In the genomic region with DNA sequence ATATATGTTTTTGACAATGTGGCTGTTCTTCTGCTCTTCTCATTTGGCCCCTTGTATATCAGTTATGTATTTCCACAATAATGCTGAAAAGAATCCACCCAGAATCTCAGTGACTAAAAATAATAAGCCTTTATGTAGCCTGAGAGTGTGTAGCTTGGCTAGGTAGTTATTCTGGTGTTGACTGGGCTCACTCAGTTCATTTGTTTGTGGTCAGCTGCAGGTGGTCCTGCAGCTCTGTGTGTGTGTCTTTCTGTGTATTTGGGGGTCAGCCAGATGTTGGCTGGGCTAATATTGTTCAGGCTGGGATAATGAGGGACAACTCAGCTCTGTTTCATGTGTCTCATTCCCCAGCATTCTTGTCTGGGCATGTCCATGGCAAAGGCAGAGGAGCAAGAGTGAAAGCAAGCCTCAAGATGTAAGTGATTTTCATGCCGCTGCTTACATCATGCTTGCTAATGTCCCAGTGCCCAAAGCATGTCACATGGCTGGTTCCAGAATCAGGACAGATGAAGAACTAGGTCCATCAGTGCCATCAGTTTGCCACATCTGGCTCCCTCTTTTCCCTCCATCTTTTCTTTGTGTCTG, we compare ENCODE assay signal across 8 cellular contexts.
A peak's percentile ranks its signal among the peaks of the same experiment; 100 is the strongest.
DNase-seq lines count a peak whose midpoint lies in the region; ATAC-seq, FAIRE-seq and TF ChIP-seq lines count a peak whose summit lies in the region.

No MANE protein-coding gene starts in this region.

- 90 to 100% methylated on average over 1 of the region's 1 CpG for WGBS in pancreas, 2 donors

- H3K27ac ChIP-seq in RWPE1 = no peak overlapping the region
- no peak overlapping the region for H3K27ac ChIP-seq in pancreas

- CTCF ChIA-PET in RWPE1 (lab: Yijun Ruan, JAX) = interaction anchor here (0.7 kb wide), 1 partner anchor 74 kb away, joined by 3 read pairs; no protein-coding TSS in a partner anchor

- DNase-seq in NCI-H1092 treated with DMSO at 0.1 percent for 48 hours (lab: John Stamatoyannopoulos, UW) (peak; percentile 18), NCI-H1092 (lab: John Stamatoyannopoulos, UW) (no peak), RWPE1 (ENCODE audit: low spot score) (peak; percentile 67), midbrain (lab: John Stamatoyannopoulos, UW) (no peak), pancreas (no peak), islet precursor cell (no peak), kidney glomerular epithelial cell (lab: John Stamatoyannopoulos, UW) (no peak)

- intact Hi-C loops in pancreas (cut with DNase I) = no loop called here

- H3K36me3 ChIP-seq in pancreas = no peaks in the 10 kb centered on the region

- no peaks in the 10 kb centered on the region for H3K9me3 ChIP-seq in pancreas

- FAIRE-seq in pancreas (lab: Jason Lieb, UNC) = no peak

- no peak overlapping the region for H3K4me3 ChIP-seq in pancreas

- H3K4me1 ChIP-seq in pancreas = peaks cover 7 to 45% (median 24%) of the 10 kb centered on the region in 3 donors

- ATAC-seq in HG03045 (IDR thresholded peaks at IDR 0.05; ENCODE audit: unreplicated experiment) (peak; percentile 77), pancreas (no peak)

- POLR2A ChIA-PET in RWPE1 (lab: Yijun Ruan, JAX; ENCODE audit: low non-redundant PET) = no interaction called here

- H3K27me3 ChIP-seq in pancreas = no peaks in the 10 kb centered on the region

- TF ChIP-seq CTCF in RWPE1 (conservative IDR thresholded peaks at IDR 0.05; ENCODE audit: low read depth) (no peak), pancreas (IDR thresholded peaks at IDR 0.05) (no peak)

Comparison
In these comparisons a context has a peak if more than half of its experiments do, and no peak if none do; other contexts are left out.
1. DNase-seq: peak in NCI-H1092 treated with DMSO at 0.1 percent for 48 hours (single experiment) and RWPE1 (single experiment); none in NCI-H1092 (single experiment), midbrain (single experiment), pancreas (0 of 6), islet precursor cell (single experiment) and kidney glomerular epithelial cell (single experiment).